33 cellular contexts compared by ENCODE assay signal in genomic region chr13:111905609-111905945, GRCh38.
"Had no signal": no experiment of that assay in that cellular context is flagged by ENCODE, and none has a peak within 500 bp of the region (broad histone marks: within the 10 kb centered on the region; RNA-seq: fewer than 3 reads in every experiment).

No MANE protein-coding gene starts in this region.

- H3K27ac ChIP-seq: breast epithelium, esophagus squamous epithelium, heart right ventricle, left lung, neutrophil, ovary, prostate gland, stomach, tibial artery, VCaP had no signal

- H3K4me3 ChIP-seq: breast epithelium, esophagus squamous epithelium, heart right ventricle, left lung, lung, mucosa of descending colon, ovary, prostate gland, smooth muscle cell, stomach, tibial artery had no signal

- H3K4me2 ChIP-seq: smooth muscle cell had no signal

- H3K36me3 ChIP-seq: breast epithelium, esophagus squamous epithelium, heart right ventricle, left lung, neutrophil, ovary, prostate gland, stomach, tibial artery had no signal

- H3K27me3 ChIP-seq: ovary had no signal

- H3K4me1 ChIP-seq: breast epithelium, esophagus squamous epithelium, heart right ventricle, left lung, prostate gland, stomach, tibial artery had no signal

- ATAC-seq: activated naive CD8-positive, alpha-beta T cell treated with anti-CD3 and anti-CD28 coated beads, Interleukin-2, amount 50 U/mL, for 24 hours; heart right ventricle; left lung; mucosa of descending colon; natural killer cell treated with Interleukin-12 subunit alpha and Interleukin-12 subunit beta and Interleukin-15 and Interleukin-18, amount 100 ng/mL, for 72 hours; stimulated activated memory B cell treated with anti-CD40 and anti-IgM and Interleukin-4, amounts not matched to agents 10 μg/mL and 1 μg/mL and 100 μg/mL, for 72 hours had no signal

- DNase-seq: activated CD4-positive, alpha-beta T cell treated with anti-CD3 and anti-CD28 coated beads for 48 hours; activated CD4-positive, alpha-beta T cell treated with anti-CD3 and anti-CD28 coated beads, Interleukin-2, amount 50 U/mL, for 48 hours; activated CD8-positive, alpha-beta memory T cell treated with anti-CD3 and anti-CD28 coated beads for 24 hours; activated CD8-positive, alpha-beta memory T cell treated with anti-CD3 and anti-CD28 coated beads, Interleukin-2, amount 50 U/mL, for 4 hours; activated gamma-delta T cell; activated naive CD8-positive, alpha-beta T cell treated with anti-CD3 and anti-CD28 coated beads, Interleukin-2, amount 50 U/mL, for 24 hours; activated T-cell treated with anti-CD3 and anti-CD28 coated beads, Interleukin-2, amount 50 U/mL, for 24 hours; amygdala; central memory CD4-positive, alpha-beta T cell; effector CD4-positive, alpha-beta T cell; esophagus squamous epithelium; foreskin melanocyte; heart right ventricle; kidney glomerular epithelial cell; mesendoderm; mucosa of descending colon; retina; stimulated activated CD4-positive, alpha-beta T cell treated with anti-CD3 and anti-CD28 coated beads, Interleukin-1b, Interleukin-23, amount 100 ng/mL, for 48 hours; stimulated activated CD4-positive, alpha-beta T cell treated with anti-CD3 and anti-CD28 coated beads, Interleukin-4, amount 100 ng/mL, for 4 hours; stimulated activated CD8-positive, alpha-beta memory T cell treated with anti-CD3 and anti-CD28 coated beads, Interleukin-4, amount 100 ng/mL, for 48 hours; stomach; T-helper 9 cell; tibial artery had no signal

- H3K9me3 ChIP-seq: breast epithelium, esophagus squamous epithelium, heart right ventricle, left lung, mucosa of descending colon, neutrophil, ovary, prostate gland, stomach, tibial artery had no signal
